ENCODE assay signal across 7 cellular contexts in the genomic region with DNA sequence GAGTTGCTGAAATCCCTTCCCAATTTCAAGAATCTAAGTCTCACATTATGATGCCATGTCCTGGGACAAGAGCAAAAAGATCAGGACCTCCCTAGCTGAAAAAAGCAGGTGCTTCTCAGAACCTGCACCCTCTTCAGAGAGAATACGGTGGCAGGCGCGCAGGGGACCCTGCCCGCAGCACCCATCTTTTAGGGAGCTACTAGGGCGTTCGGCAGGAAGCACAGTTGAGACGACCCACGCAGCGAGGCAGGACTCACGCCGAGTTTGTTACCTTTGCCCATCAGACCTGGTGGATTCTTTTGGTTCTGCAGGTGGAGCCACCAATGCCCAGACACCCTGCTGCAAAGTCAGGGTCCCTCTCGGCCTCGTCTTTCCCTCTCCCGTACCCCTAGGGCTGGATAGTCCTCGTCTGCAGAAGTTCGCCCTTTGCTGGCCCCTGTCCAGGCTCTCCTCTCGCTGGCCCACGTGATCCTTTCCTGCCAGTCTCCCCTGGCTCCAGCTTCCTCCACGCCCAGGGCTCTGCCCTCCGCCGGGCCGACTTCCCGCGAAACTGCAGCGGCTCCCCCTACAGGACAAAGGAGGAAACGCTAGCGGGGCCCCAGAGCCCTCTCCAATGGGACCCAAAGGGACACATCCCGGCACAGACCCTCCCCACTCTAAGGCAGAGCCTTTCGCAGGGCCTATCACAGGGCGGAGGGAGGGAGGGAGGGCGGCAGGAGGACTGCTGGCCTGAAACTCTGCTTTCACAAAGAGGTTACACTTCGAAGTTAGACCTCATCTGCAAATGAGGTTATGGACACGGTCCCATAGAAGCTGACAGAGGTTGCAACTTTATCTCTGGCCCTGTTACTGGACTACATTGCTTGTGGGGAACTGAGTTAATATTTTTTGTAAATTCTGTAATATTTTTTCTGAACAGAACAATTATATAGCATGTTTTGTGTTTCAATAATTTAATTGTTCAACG. TPM values are rescaled to one million over a fixed set of nuclear protein-coding genes. Genes with fewer than 3 reads are reported as not detected.
A peak's percentile ranks its signal among the peaks of the same experiment; 100 is the strongest.
DNase-seq lines count a peak whose midpoint lies in the region; ATAC-seq and TF ChIP-seq lines count a peak whose summit lies in the region.

No MANE protein-coding gene starts in this region.

- 34% methylated on average over 28 of the region's 34 CpGs for WGBS in SK-N-SH (ENCODE audit: low lambda C conversion rate)

- no peak for TF ChIP-seq EP300 in SK-N-SH (IDR thresholded peaks at IDR 0.05; ENCODE audit: borderline replicate concordance in 1 of 2, low read depth in 1 of 2, low read length in 1 of 2)

- intact Hi-C loops in head of caudate nucleus (cut with DNase I) (loop anchor here (5.0 kb wide), 1 partner anchor 120 kb away; no protein-coding TSS in a partner anchor), posterior vena cava (cut with DNase I) (loop anchor here in 1 of 2 donors (10.0 kb wide), 1 partner anchor 107 kb away; no protein-coding TSS in a partner anchor), vagina (cut with DNase I) (no loop called here)

- no peaks in the 10 kb centered on the region for H3K9me3 ChIP-seq in SK-N-SH
- H3K9me3 ChIP-seq in vagina: no peaks in the 10 kb centered on the region

- peak overlapping the region; percentile 70; the same call in 1 of the 2 replicates for H2AFZ ChIP-seq in SK-N-SH (ENCODE audit: low read depth)

- peak overlapping the region in 1 of 2 experiments; percentile 42; a peak in 2 of 4 replicates for H3K4me3 ChIP-seq in SK-N-SH (ENCODE audit: low read depth in 2 of 2, low read length in 1 of 2)
- no peak overlapping the region for H3K4me3 ChIP-seq in vagina

- no peak for TF ChIP-seq POLR2A in vagina (IDR thresholded peaks at IDR 0.05)

- H3K27me3 ChIP-seq in SK-N-SH (ENCODE audit: insufficient read depth) (no peaks in the 10 kb centered on the region), vagina (no peaks in the 10 kb centered on the region)

- peak; percentile 74 for ATAC-seq in GM18861 (IDR thresholded peaks at IDR 0.05; ENCODE audit: unreplicated experiment)

- peak; percentile 67 for TF ChIP-seq CTCF in SK-N-SH (IDR thresholded peaks at IDR 0.05)
- TF ChIP-seq CTCF in vagina (IDR thresholded peaks at IDR 0.05): peak; percentile 12 to 36 (median 34)

- POLR2A ChIA-PET in SK-N-SH (lab: Yijun Ruan, JAX): interaction anchor here (0.7 kb wide), 1 partner anchor 385 kb away, joined by 3 read pairs; no protein-coding TSS in a partner anchor

- H3K27ac ChIP-seq in SK-N-SH (ENCODE audit: low read depth in 2 of 2, low read length in 1 of 2) (no peak overlapping the region), vagina (no peak overlapping the region)

- peaks cover 0 to 7% of the 10 kb centered on the region in 2 experiments; a peak in 3 of 4 replicates for H3K4me1 ChIP-seq in SK-N-SH (ENCODE audit: control insufficient read depth in 1 of 2, insufficient read depth in 2 of 2, low read depth in 1 of 2, low read length in 1 of 2)
- H3K4me1 ChIP-seq in vagina: peaks cover 6% of the 10 kb centered on the region

- no peak overlapping the region for H3K9ac ChIP-seq in SK-N-SH

- H4K20me1 ChIP-seq in SK-N-SH (ENCODE audit: insufficient read depth): no peaks in the 10 kb centered on the region

- no peaks in the 10 kb centered on the region for H3K79me2 ChIP-seq in SK-N-SH (ENCODE audit: insufficient read depth)

- CTCF ChIA-PET in SK-N-SH (lab: Yijun Ruan, JAX): interaction anchor here (0.5 to 3.8 kb wide), 46 partner anchors 10 to 860 kb away, joined by 3 to 43 read pairs (median 4); partner anchors contain the start of genes FCHO2, TMEM171 and TMEM174

- no peak overlapping the region for H3K4me2 ChIP-seq in SK-N-SH

- no peaks in the 10 kb centered on the region for H3K9me2 ChIP-seq in SK-N-SH

- peak; percentile 78 for TF ChIP-seq RAD21 in SK-N-SH (IDR thresholded peaks at IDR 0.05; ENCODE audit: low read length)

- H3K36me3 ChIP-seq in SK-N-SH (replicated peaks in 1 of 2; ENCODE audit: control insufficient read depth in 1 of 2, insufficient read depth in 2 of 2, low read length in 1 of 2): no peaks in the 10 kb centered on the region
- no peaks in the 10 kb centered on the region for H3K36me3 ChIP-seq in vagina

- DNase-seq in HPDE6-E6E7 (ENCODE audit: extremely low spot score) (peak; percentile 75), SK-N-SH (peak; percentile 89), head of caudate nucleus (peak; percentile 21 to 89 (median 72)), posterior vena cava (ENCODE audit: low spot score) (peak; percentile 91), vagina (ENCODE audit: extremely low spot score in 2 of 2) (no peak)
- DNase-seq in activated naive CD4-positive, alpha-beta T cell treated with Interleukin-2 at 50 U/mL for 16 hours: peak; percentile 73

- peaks cover 14% of the 10 kb centered on the region for H3F3A ChIP-seq in SK-N-SH (replicated peaks; ENCODE audit: insufficient read depth)

TF ChIP-seq in SK-N-SH, 30 proteins besides CTCF, POLR2A, EP300 and RAD21 (continues in another document):
- TF ChIP-seq SMC3 (IDR thresholded peaks at IDR 0.05; ENCODE audit: low read depth, low read length) (peak; percentile 79), MXI1 (IDR thresholded peaks at IDR 0.05; ENCODE audit: low read depth, low read length) (no peak), GABPA (IDR thresholded peaks at IDR 0.05; ENCODE audit: low read depth) (no peak), POLR2AphosphoS5 (IDR thresholded peaks at IDR 0.05; ENCODE audit: low read depth, low read length) (no peak), CHD2 (IDR thresholded peaks at IDR 0.05; ENCODE audit: low read length, partially characterized antibody) (no peak), IRF3 (IDR thresholded peaks at IDR 0.05; ENCODE audit: low read depth, low read length) (no peak), GATA2 (CRISPR knock-in tag; IDR thresholded peaks at IDR 0.05) (no peak), RXRA (IDR thresholded peaks at IDR 0.05; ENCODE audit: borderline replicate concordance, low read depth) (no peak), FOXM1 (IDR thresholded peaks at IDR 0.05; ENCODE audit: low read depth) (no peak), SIN3A (IDR thresholded peaks at IDR 0.05; ENCODE audit: borderline replicate concordance, low read depth, low read length) (no peak), NRF1 (IDR thresholded peaks at IDR 0.05; ENCODE audit: low read depth, low read length) (no peak)
- TF ChIP-seq, protein P1, sequence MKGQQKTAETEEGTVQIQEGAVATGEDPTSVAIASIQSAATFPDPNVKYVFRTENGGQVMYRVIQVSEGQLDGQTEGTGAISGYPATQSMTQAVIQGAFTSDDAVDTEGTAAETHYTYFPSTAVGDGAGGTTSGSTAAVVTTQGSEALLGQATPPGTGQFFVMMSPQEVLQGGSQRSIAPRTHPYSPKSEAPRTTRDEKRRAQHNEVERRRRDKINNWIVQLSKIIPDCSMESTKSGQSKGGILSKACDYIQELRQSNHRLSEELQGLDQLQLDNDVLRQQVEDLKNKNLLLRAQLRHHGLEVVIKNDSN (IDR thresholded peaks at IDR 0.05; ENCODE audit: borderline replicate concordance, low read depth): peak; percentile 89
- TF ChIP-seq, protein P2, sequence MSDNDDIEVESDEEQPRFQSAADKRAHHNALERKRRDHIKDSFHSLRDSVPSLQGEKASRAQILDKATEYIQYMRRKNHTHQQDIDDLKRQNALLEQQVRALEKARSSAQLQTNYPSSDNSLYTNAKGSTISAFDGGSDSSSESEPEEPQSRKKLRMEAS (IDR thresholded peaks at IDR 0.05; ENCODE audit: low read depth): no peak
- TF ChIP-seq, protein P3, sequence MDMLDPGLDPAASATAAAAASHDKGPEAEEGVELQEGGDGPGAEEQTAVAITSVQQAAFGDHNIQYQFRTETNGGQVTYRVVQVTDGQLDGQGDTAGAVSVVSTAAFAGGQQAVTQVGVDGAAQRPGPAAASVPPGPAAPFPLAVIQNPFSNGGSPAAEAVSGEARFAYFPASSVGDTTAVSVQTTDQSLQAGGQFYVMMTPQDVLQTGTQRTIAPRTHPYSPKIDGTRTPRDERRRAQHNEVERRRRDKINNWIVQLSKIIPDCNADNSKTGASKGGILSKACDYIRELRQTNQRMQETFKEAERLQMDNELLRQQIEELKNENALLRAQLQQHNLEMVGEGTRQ (IDR thresholded peaks at IDR 0.05; ENCODE audit: borderline replicate concordance, low read depth, low read length): peak; percentile 61; the same call in 1 of the 2 replicates

RNA-seq across cellular contexts. Expression of gene TMEM174, which starts 28.8 kb away (rescaled TPM):
- polyA plus RNA-seq in SK-N-SH (2012; rRNA removed): not detected in 2 replicates
- not detected in 2 replicates for polyA plus RNA-seq in SK-N-SH (2012; cell fraction: cytosol; rRNA removed)
- polyA plus RNA-seq in SK-N-SH (2012; cell fraction: nucleus; rRNA removed): not detected in 2 replicates
- total RNA-seq in posterior vena cava (not detected), vagina (not detected)

Comparison
In these comparisons a context has a peak if more than half of its experiments do, and no peak if none do; other contexts are left out.
1. DNase-seq: peak in HPDE6-E6E7 (single experiment), SK-N-SH (single experiment), activated naive CD4-positive, alpha-beta T cell treated with Interleukin-2 at 50 U/mL for 16 hours (single experiment), head of caudate nucleus (42 of 42) and posterior vena cava (single experiment); none in vagina (0 of 2).